In genomic region chr19:53189679-53190198, GRCh38 we compare ENCODE assay signal across 1 cellular context.
TF ChIP-seq lines count a peak whose summit lies in the region.

No MANE protein-coding gene starts in this region.

TF ChIP-seq in HepG2, 621 proteins besides CTCF, POLR2A, EP300 and RAD21:
- TF ChIP-seq STAG1 (CRISPR knock-in tag; IDR thresholded peaks at IDR 0.05), result peak; percentile 43; the same call in 1 of the 2 replicates
